Comparison of ENCODE assay signal across 22 cellular contexts in the genomic region with DNA sequence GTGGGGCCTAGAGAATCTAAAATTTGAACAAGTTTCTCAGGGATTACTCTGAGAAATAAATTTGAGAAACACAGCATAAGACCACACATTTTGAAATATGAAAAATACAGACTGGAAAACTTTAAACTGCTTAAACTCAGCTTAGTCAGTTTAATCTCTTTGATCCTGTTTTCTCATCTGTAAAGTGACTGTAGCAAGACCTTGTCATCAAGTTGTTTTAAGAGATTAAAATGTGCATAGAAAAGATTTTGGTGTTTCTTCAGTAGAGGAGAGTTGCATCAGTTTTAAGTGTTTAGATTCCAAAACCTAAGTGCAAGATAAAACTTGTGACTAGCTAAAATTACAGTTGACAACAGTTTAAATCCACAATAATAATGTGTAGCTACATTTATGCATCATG. TPM values are rescaled to one million over a fixed set of nuclear protein-coding genes. Genes with fewer than 3 reads are reported as not detected.
DNase-seq lines count a peak whose midpoint lies in the region; FAIRE-seq and TF ChIP-seq lines count a peak whose summit lies in the region.
"Had no signal": no experiment of that assay in that cellular context is flagged by ENCODE, and none has a peak within 500 bp of the region (broad histone marks: within the 10 kb centered on the region; RNA-seq: fewer than 3 reads in every experiment).

No MANE protein-coding gene starts in this region.

- TF ChIP-seq CTCF in D721Med (IDR thresholded peaks at IDR 0.05; ENCODE audit: insufficient read depth, missing control alignments) (no peak), fibroblast of the aortic adventitia (IDR thresholded peaks at IDR 0.05; ENCODE audit: insufficient read depth, low read length) (no peak)

- no peaks in the 10 kb centered on the region for H3K9me3 ChIP-seq in Karpas-422 (ENCODE audit: low read length)
- no peaks in the 10 kb centered on the region for H3K9me3 ChIP-seq in SK-N-MC (ENCODE audit: low read depth, low read length)
- H3K9me3 ChIP-seq in GM23248 (ENCODE audit: low read depth) = no peaks in the 10 kb centered on the region
- H3K9me3 ChIP-seq: A549; BE2C; BLaER1 treated with 17β-estradiol and CSF1 and Interleukin-3, amounts not matched to agents 10 nM and 100 nM had no signal

- H3K9me2 ChIP-seq in Karpas-422 (replicated peaks; ENCODE audit: insufficient read depth, low read length) = no peaks in the 10 kb centered on the region
- no peaks in the 10 kb centered on the region for H3K9me2 ChIP-seq in GM23248 (ENCODE audit: insufficient read depth)

- H3K9ac ChIP-seq in Karpas-422 (ENCODE audit: low read length) (no peak overlapping the region), SK-N-MC (ENCODE audit: insufficient read length) (peak overlapping the region; percentile 14), GM23248 (no peak overlapping the region)
- H3K9ac ChIP-seq: BLaER1 treated with 17β-estradiol and CSF1 and Interleukin-3, amounts not matched to agents 10 nM and 100 nM had no signal

- H3K79me2 ChIP-seq in Karpas-422 (ENCODE audit: low read length) = no peaks in the 10 kb centered on the region
- H3K79me2 ChIP-seq in GM23248 (ENCODE audit: insufficient read depth) = no peaks in the 10 kb centered on the region

- H2AFZ ChIP-seq in Karpas-422 (ENCODE audit: low read length) = no peak overlapping the region
- no peak overlapping the region for H2AFZ ChIP-seq in GM23248

- peak; percentile 71 for FAIRE-seq in D721Med (lab: Jason Lieb, UNC)
- FAIRE-seq: A549, GM12892, H1 had no signal

- no peaks in the 10 kb centered on the region for H3F3A ChIP-seq in GM23248 (ENCODE audit: insufficient read depth)

- H3K4me1 ChIP-seq in Karpas-422 (ENCODE audit: low read length) (peaks cover 19% of the 10 kb centered on the region), GM23248 (ENCODE audit: insufficient read depth) (no peaks in the 10 kb centered on the region)
- H3K4me1 ChIP-seq: A549; BLaER1 treated with 17β-estradiol and CSF1 and Interleukin-3, amounts not matched to agents 10 nM and 100 nM had no signal

- H3K27ac ChIP-seq in Karpas-422 (ENCODE audit: low read length) = no peak overlapping the region
- 0 out of 2 replicates have a peak overlapping the region, but pooled peaks have one; percentile 2 for H3K27ac ChIP-seq in SK-N-MC
- no peak overlapping the region for H3K27ac ChIP-seq in GM23248
- H3K27ac ChIP-seq: A549; BLaER1 treated with 17β-estradiol and CSF1 and Interleukin-3, amounts not matched to agents 10 nM and 100 nM had no signal

- in situ Hi-C loops in GM23248 (cut with MboI) = no loop called here

- H3K4me2 ChIP-seq in Karpas-422 (ENCODE audit: low read depth, low read length, poor library complexity, severe bottlenecking) (peak overlapping the region; percentile 20), GM23248 (ENCODE audit: unreplicated experiment) (no peak overlapping the region)
- H3K4me2 ChIP-seq: A549; BLaER1 treated with 17β-estradiol and CSF1 and Interleukin-3, amounts not matched to agents 10 nM and 100 nM had no signal

- H3K4me3 ChIP-seq in Karpas-422 (ENCODE audit: low read length) (no peak overlapping the region), SK-N-MC (no peak overlapping the region), fibroblast of the aortic adventitia (ENCODE audit: low read depth, low read length) (no peak overlapping the region), GM23248 (no peak overlapping the region)
- H3K4me3 ChIP-seq: A549; BLaER1 treated with 17β-estradiol and CSF1 and Interleukin-3, amounts not matched to agents 10 nM and 100 nM had no signal

- no peak for DNase-seq in D721Med (ENCODE audit: insufficient read length, low spot score)
- no peak for DNase-seq in Karpas-422
- no peak for DNase-seq in SK-N-MC (ENCODE audit: low read depth, low spot score)
- peak; percentile 19 for DNase-seq in fibroblast of the aortic adventitia (ENCODE audit: low read depth)
- DNase-seq in NCI-H2107 (lab: John Stamatoyannopoulos, UW) = no peak
- DNase-seq in GM03348 (ENCODE audit: low spot score) = no peak
- DNase-seq in central memory CD4-positive, alpha-beta T cell = no peak
- DNase-seq in GM23248 = no peak
- DNase-seq: 8988T; ACHN; AML-193; BE2C; CD4-positive, alpha-beta T cell; CD8-positive, alpha-beta memory T cell; DMS53; DMS79 treated with DMSO at 0.1 percent for 48 hours; GF-D8; H9 had no signal

- H3K36me3 ChIP-seq in Karpas-422 (ENCODE audit: insufficient read depth, low read length) (no peaks in the 10 kb centered on the region), SK-N-MC (ENCODE audit: insufficient read depth, low read length) (no peaks in the 10 kb centered on the region), GM23248 (ENCODE audit: low read depth) (no peaks in the 10 kb centered on the region)
- H3K36me3 ChIP-seq: BE2C; BLaER1 treated with 17β-estradiol and CSF1 and Interleukin-3, amounts not matched to agents 10 nM and 100 nM had no signal

- H3K27me3 ChIP-seq in Karpas-422 (ENCODE audit: low read length) (no peaks in the 10 kb centered on the region), GM23248 (replicated peaks; ENCODE audit: insufficient read depth) (no peaks in the 10 kb centered on the region)
- H3K27me3 ChIP-seq: BE2C; BLaER1 treated with 17β-estradiol and CSF1 and Interleukin-3, amounts not matched to agents 10 nM and 100 nM had no signal

- no peaks in the 10 kb centered on the region for H4K20me1 ChIP-seq in Karpas-422 (ENCODE audit: insufficient read depth, low read depth, low read length)
- no peaks in the 10 kb centered on the region for H4K20me1 ChIP-seq in GM23248 (ENCODE audit: insufficient read depth)
- H4K20me1 ChIP-seq: BLaER1 treated with 17β-estradiol and CSF1 and Interleukin-3, amounts not matched to agents 10 nM and 100 nM had no signal

RNA-seq across cellular contexts. Expression of gene BCKDHB, which starts 8.1 kb away (rescaled TPM):
- 53.9 and 58.3 TPM in 2 replicates for total RNA-seq in Karpas-422 (2014; rRNA removed; shearing (Covaris generic); ENCODE audit: low replicate concordance)
- 18.4 and 20.3 TPM in 2 replicates for total RNA-seq in fibroblast of the aortic adventitia (ENCODE audit: low replicate concordance)
- 18.4 and 22.4 TPM in 2 replicates for total RNA-seq in GM23248 (2014; rRNA removed; shearing (Covaris generic))
- 33.8 and 35.7 TPM in 2 replicates for polyA plus RNA-seq in GM23248 (2016; fragmentation: Nextera tagmentation; extraction: Ambion mirVana)
